8 cellular contexts compared by ENCODE assay signal in the genomic region with DNA sequence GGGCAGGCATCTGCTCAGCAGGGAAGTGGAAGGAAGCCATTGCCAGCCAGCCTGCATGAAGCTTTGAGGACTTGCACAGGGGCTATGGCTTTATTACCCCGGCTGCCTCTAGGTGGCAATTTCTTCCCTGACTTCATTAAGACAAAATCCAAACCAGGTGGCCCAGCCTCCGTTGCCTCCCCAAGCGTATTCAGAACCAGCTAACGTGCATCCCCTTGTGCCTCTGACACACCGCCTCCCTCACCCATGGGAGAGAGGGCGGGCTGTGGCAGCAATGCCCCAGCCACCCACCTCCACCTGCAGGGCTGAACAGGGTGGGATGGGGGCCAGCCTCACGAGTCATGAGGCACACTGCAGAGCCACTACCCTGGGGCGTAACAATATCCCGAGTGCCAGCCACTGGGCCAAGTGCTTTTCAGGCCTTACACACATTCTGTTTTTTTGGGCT. TPM values are rescaled to one million over a fixed set of nuclear protein-coding genes. Genes with fewer than 3 reads are reported as not detected.
DNase-seq lines count a peak whose midpoint lies in the region; ATAC-seq, FAIRE-seq and TF ChIP-seq lines count a peak whose summit lies in the region.

No MANE protein-coding gene starts in this region.

- POLR2A ChIA-PET in A549 (lab: Yijun Ruan, JAX): interaction anchor here (0.6 to 1.5 kb wide), 7 partner anchors 10 to 68 kb away, joined by 3 to 7 read pairs (median 5); partner anchors contain the start of gene KATNB1
- POLR2A ChIA-PET in endothelial cell of umbilical vein (lab: Charles Lee): no interaction called here

- intact Hi-C loops in endothelial cell of umbilical vein (cut with micrococcal nuclease): loop anchor here (1.0 kb wide), 1 partner anchor 68 kb away; no protein-coding TSS in a partner anchor

- H3F3A ChIP-seq in MM.1S (ENCODE audit: insufficient read depth, low read length): peaks cover 26% of the 10 kb centered on the region

- TF ChIP-seq EP300 in A549 (IDR thresholded peaks at IDR 0.05): no peak

- no peak for TF ChIP-seq POLR2A in A549 (IDR thresholded peaks at IDR 0.05; ENCODE audit: low read length)
- TF ChIP-seq POLR2A in endothelial cell of umbilical vein (IDR thresholded peaks at IDR 0.05; ENCODE audit: low read depth, low read length): no peak

- H3K9me2 ChIP-seq in MM.1S (replicated peaks; ENCODE audit: insufficient read depth, low read length): no peaks in the 10 kb centered on the region

- DNase-seq in A549 (ENCODE audit: low read depth in 1 of 2, low spot score in 1 of 2) (peak; percentile 79 to 89), G401 (ENCODE audit: low spot score) (peak; percentile 51), MM.1S (peak; percentile 85), SKM-1 (lab: John Stamatoyannopoulos, UW; ENCODE audit: unreplicated experiment) (peak; percentile 21), endothelial cell of umbilical vein (ENCODE audit: low read depth, low spot score) (peak; percentile 31)
- no peak for DNase-seq in central memory CD4-positive, alpha-beta T cell

- TF ChIP-seq RAD21 in A549 (conservative IDR thresholded peaks at IDR 0.05 in 1 of 2, IDR thresholded peaks at IDR 0.05 in 1 of 2): peak; percentile 57 to 62

- H3K4me1 ChIP-seq in A549: peaks cover 55% of the 10 kb centered on the region
- peaks cover 49% of the 10 kb centered on the region for H3K4me1 ChIP-seq in MM.1S (ENCODE audit: low read length)
- peaks cover 12% of the 10 kb centered on the region for H3K4me1 ChIP-seq in endothelial cell of umbilical vein (ENCODE audit: control insufficient read depth, extremely low read depth, insufficient read depth, low read length)
- H3K4me1 ChIP-seq in neutrophil (ENCODE audit: control insufficient read depth in 1 of 2, insufficient read depth in 1 of 2, low read depth in 1 of 2, low read length in 1 of 2): peaks cover 13 to 16% of the 10 kb centered on the region in 2 experiments

- no peak overlapping the region for H2AFZ ChIP-seq in MM.1S (ENCODE audit: low read length)
- H2AFZ ChIP-seq in endothelial cell of umbilical vein (ENCODE audit: low read depth, low read length): no peak overlapping the region

- peak; percentile 51 for TF ChIP-seq CTCF in A549 (IDR thresholded peaks at IDR 0.05)
- peak; percentile 66 for TF ChIP-seq CTCF in MM.1S (IDR thresholded peaks at IDR 0.05; ENCODE audit: low read length)
- TF ChIP-seq CTCF in endothelial cell of umbilical vein (IDR thresholded peaks at IDR 0.05; ENCODE audit: extremely low read depth in 1 of 2, insufficient read depth in 1 of 2, low read depth in 1 of 2, low read length in 2 of 2): peak; percentile 19 to 45
- TF ChIP-seq CTCF in neutrophil (IDR thresholded peaks at IDR 0.05): peak; percentile 21

- no peaks in the 10 kb centered on the region for H3K36me3 ChIP-seq in MM.1S (replicated peaks; ENCODE audit: insufficient read depth, low read length)
- peaks cover 6 to 15% of the 10 kb centered on the region in 2 experiments for H3K36me3 ChIP-seq in endothelial cell of umbilical vein (ENCODE audit: control insufficient read depth in 2 of 2, extremely low read depth in 1 of 2, insufficient read depth in 2 of 2, low read length in 2 of 2)
- no peaks in the 10 kb centered on the region for H3K36me3 ChIP-seq in neutrophil

- peak overlapping the region; percentile 100 for H3K4me2 ChIP-seq in A549
- peak overlapping the region; percentile 46; the same call in 1 of the 2 replicates for H3K4me2 ChIP-seq in MM.1S (ENCODE audit: low read depth, low read length)
- no peak overlapping the region for H3K4me2 ChIP-seq in endothelial cell of umbilical vein (ENCODE audit: insufficient read depth, low read length)

- 18% methylated on average over 9 of the region's 9 CpGs for WGBS in A549 (ENCODE audit: missing lambda C conversion rate)

- peak; percentile 33 to 51; a peak in 5 of 6 replicates for ATAC-seq in A549
- no peak for ATAC-seq in HG02981 (IDR thresholded peaks at IDR 0.05; ENCODE audit: unreplicated experiment)

- H3K27me3 ChIP-seq in MM.1S (replicated peaks; ENCODE audit: insufficient read depth, low read length): no peaks in the 10 kb centered on the region
- no peaks in the 10 kb centered on the region for H3K27me3 ChIP-seq in endothelial cell of umbilical vein (ENCODE audit: control insufficient read depth in 2 of 2, insufficient read depth in 2 of 2, low read length in 2 of 2)
- H3K27me3 ChIP-seq in neutrophil: peaks cover 35% of the 10 kb centered on the region

- H3K9me1 ChIP-seq in endothelial cell of umbilical vein (replicated peaks; ENCODE audit: control insufficient read depth, extremely low read depth, insufficient read depth, low read length): no peaks in the 10 kb centered on the region

- BruUV-seq in endothelial cell of umbilical vein (replicated peaks; lab: Mats Ljungman, UMichigan): no TSS peak

- peaks cover 24% of the 10 kb centered on the region for H3K79me2 ChIP-seq in MM.1S (ENCODE audit: low read length)
- H3K79me2 ChIP-seq in endothelial cell of umbilical vein (ENCODE audit: control insufficient read depth, insufficient read depth, low read length): peaks cover 4% of the 10 kb centered on the region

- peak overlapping the region; percentile 91 to 100 for H3K27ac ChIP-seq in A549
- no peak overlapping the region for H3K27ac ChIP-seq in MM.1S (ENCODE audit: low read length)
- no peak overlapping the region for H3K27ac ChIP-seq in endothelial cell of umbilical vein (ENCODE audit: insufficient read depth, low read depth, low read length)
- no peak overlapping the region for H3K27ac ChIP-seq in neutrophil

- H3K9me3 ChIP-seq in A549 (no peaks in the 10 kb centered on the region), MM.1S (replicated peaks; ENCODE audit: insufficient read depth, low read length) (no peaks in the 10 kb centered on the region), endothelial cell of umbilical vein (replicated peaks; ENCODE audit: control insufficient read depth, insufficient read depth, low read length) (no peaks in the 10 kb centered on the region), neutrophil (no peaks in the 10 kb centered on the region)

- H3K9ac ChIP-seq in MM.1S (ENCODE audit: low read length) (no peak overlapping the region), endothelial cell of umbilical vein (replicated peaks; ENCODE audit: extremely low read depth, insufficient read depth, low read length) (no peak overlapping the region)

- H4K20me1 ChIP-seq in MM.1S (ENCODE audit: insufficient read depth, low read length) (no peaks in the 10 kb centered on the region), endothelial cell of umbilical vein (replicated peaks; ENCODE audit: control insufficient read depth, extremely low read depth, insufficient read depth, low read length) (no peaks in the 10 kb centered on the region)

- in situ Hi-C loops in G401 (cut with HindIII; ENCODE audit: low sequenced_read_pairs): loop anchor here (5.0 kb wide), 1 partner anchor 38 kb away; no protein-coding TSS in a partner anchor

- H3K4me3 ChIP-seq in A549 (peak overlapping the region; percentile 53), MM.1S (ENCODE audit: low read length) (no peak overlapping the region), endothelial cell of umbilical vein (replicated peaks in 1 of 3; ENCODE audit: insufficient read depth in 1 of 3, low read depth in 1 of 3, low read length in 3 of 3) (no peak overlapping the region), neutrophil (ENCODE audit: low read depth in 1 of 2, low read length in 1 of 2) (no peak overlapping the region)

- no peak for FAIRE-seq in A549 (lab: Jason Lieb, UNC)
- FAIRE-seq in endothelial cell of umbilical vein (lab: Jason Lieb, UNC): peak; percentile 47

- CTCF ChIA-PET in A549 (lab: Yijun Ruan, JAX) (interaction anchor here (0.6 to 15.8 kb wide), 24 partner anchors 9 to 219 kb away, joined by 3 to 164 read pairs (median 4); partner anchors contain the start of genes ADGRG3, USB1 and ZNF319), endothelial cell of umbilical vein (lab: Charles Lee) (interaction anchor here (1.0 to 2.4 kb wide), 9 partner anchors 9 to 209 kb away, joined by 3 to 13 read pairs (median 4); no protein-coding TSS in a partner anchor)

- dilution Hi-C loops in endothelial cell of umbilical vein (cut with MboI; ENCODE audit: extremely low pct_ligation_motif_present, low sequenced_read_pairs): no loop called here

TF ChIP-seq in endothelial cell of umbilical vein, 7 proteins besides CTCF, POLR2A, EP300 and RAD21 (continues in another document):
- no peak for TF ChIP-seq JUN (IDR thresholded peaks at IDR 0.05; ENCODE audit: borderline replicate concordance, insufficient read depth, insufficient read length, low read depth)

RNA-seq across cellular contexts. Expression of gene KIFC3, which starts 6.8 kb away (rescaled TPM):
- polyA plus RNA-seq in A549 (2011; rRNA removed): 127 and 128 TPM in 2 replicates
- polyA plus RNA-seq in A549 (2012; cell fraction: cytosol; rRNA removed): 236 and 291 TPM in 2 replicates
- 781 and 955 TPM in 2 replicates for polyA plus RNA-seq in A549 (2012; cell fraction: nucleus; rRNA removed)
- polyA plus RNA-seq in A549 (2017; fragmentation: RNase III; extraction: RNeasy Plus Mini Kit Qiagen cat#74134 plus additional on column Dnase treatment): 171 to 180 TPM (median 178 TPM) in 3 replicates
- polyA minus RNA-seq in A549 (2011; rRNA and poly(A)+ RNA removed): 225 and 333 TPM in 2 replicates
- total RNA-seq in G401 (2014; rRNA removed; shearing (Covaris generic)): 44.3 and 53.5 TPM in 2 replicates
- total RNA-seq in endothelial cell of umbilical vein: 56.7 and 62.2 TPM in 2 replicates
- 36.3 and 38.1 TPM in 2 replicates for polyA plus RNA-seq in endothelial cell of umbilical vein
- 27.7 and 43.4 TPM in 2 replicates for polyA plus RNA-seq in endothelial cell of umbilical vein (2011; cell fraction: cytosol; rRNA removed)
- polyA plus RNA-seq in endothelial cell of umbilical vein (2011; cell fraction: nucleus; rRNA removed): 93.6 and 104 TPM in 2 replicates
- polyA plus RNA-seq in endothelial cell of umbilical vein (2012): 31.9 and 37.4 TPM in 2 replicates
- polyA minus RNA-seq in endothelial cell of umbilical vein: 45.8 and 50.4 TPM in 2 replicates
- 55.7 TPM for polyA minus RNA-seq in endothelial cell of umbilical vein (2011; cell fraction: cytosol; rRNA and poly(A)+ RNA removed)
- 42.3 and 60.9 TPM in 2 replicates for polyA minus RNA-seq in endothelial cell of umbilical vein (2011; cell fraction: nucleus; rRNA and poly(A)+ RNA removed)

RNA-seq across cellular contexts. Expression of gene KATNB1, which starts 59.9 kb away (rescaled TPM):
- 18.6 and 21.1 TPM in 2 replicates for polyA plus RNA-seq in A549 (2011; rRNA removed)
- 43.2 and 53.0 TPM in 2 replicates for polyA plus RNA-seq in A549 (2012; cell fraction: cytosol; rRNA removed)
- polyA plus RNA-seq in A549 (2012; cell fraction: nucleus; rRNA removed): 124 and 158 TPM in 2 replicates
- 18.1 to 21.0 TPM (median 19.1 TPM) in 3 replicates for polyA plus RNA-seq in A549 (2017; fragmentation: RNase III; extraction: RNeasy Plus Mini Kit Qiagen cat#74134 plus additional on column Dnase treatment)
- 14.3 and 22.3 TPM in 2 replicates for polyA minus RNA-seq in A549 (2011; rRNA and poly(A)+ RNA removed)
- 46.6 and 55.6 TPM in 2 replicates for total RNA-seq in G401 (2014; rRNA removed; shearing (Covaris generic))
- 25.9 and 28.6 TPM in 2 replicates for total RNA-seq in endothelial cell of umbilical vein
- polyA plus RNA-seq in endothelial cell of umbilical vein: 35.9 and 43.9 TPM in 2 replicates
- polyA plus RNA-seq in endothelial cell of umbilical vein (2011; cell fraction: cytosol; rRNA removed): 22.3 and 27.0 TPM in 2 replicates
- 67.0 and 78.1 TPM in 2 replicates for polyA plus RNA-seq in endothelial cell of umbilical vein (2011; cell fraction: nucleus; rRNA removed)
- 27.9 and 31.0 TPM in 2 replicates for polyA plus RNA-seq in endothelial cell of umbilical vein (2012)
- 28.0 and 28.7 TPM in 2 replicates for polyA minus RNA-seq in endothelial cell of umbilical vein
- polyA minus RNA-seq in endothelial cell of umbilical vein (2011; cell fraction: cytosol; rRNA and poly(A)+ RNA removed): 22.4 TPM
- 18.2 and 25.9 TPM in 2 replicates for polyA minus RNA-seq in endothelial cell of umbilical vein (2011; cell fraction: nucleus; rRNA and poly(A)+ RNA removed)

Comparison
In these comparisons a context has a peak if more than half of its experiments do, and no peak if none do; other contexts are left out.
1. H3K27ac ChIP-seq: peak in A549 (2 of 2); none in MM.1S (single experiment), endothelial cell of umbilical vein (single experiment) and neutrophil (single experiment).
2. Peak in every context shown above with its lines, with median percentiles within 50 percentile points of each other: CTCF ChIP-seq.